ENCODE assay signal across 25 cellular contexts in the genomic region with DNA sequence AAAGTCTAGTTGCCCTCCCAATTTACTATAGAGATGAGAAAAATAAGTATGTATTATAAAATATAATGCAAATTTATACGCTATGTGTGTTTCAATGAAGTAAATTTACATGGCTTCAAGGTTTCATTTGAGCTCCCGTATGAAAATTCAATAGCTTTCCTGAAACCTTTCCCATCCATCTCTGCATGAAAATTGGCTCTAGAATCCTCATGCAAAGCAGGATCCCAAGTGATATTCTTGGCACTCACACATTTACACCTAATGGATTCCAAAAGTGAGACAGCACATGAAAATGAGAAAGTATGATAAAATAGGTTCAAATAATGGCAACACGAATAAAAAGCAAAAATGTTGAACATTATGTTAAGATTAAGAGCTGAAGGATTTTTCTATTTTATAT.
"Had no signal": no experiment of that assay in that cellular context is flagged by ENCODE, and none has a peak within 500 bp of the region (broad histone marks: within the 10 kb centered on the region; RNA-seq: fewer than 3 reads in every experiment).

No MANE protein-coding gene starts in this region.

- DNase-seq: naive thymus-derived CD4-positive, alpha-beta T cell; natural killer cell; nucleus accumbens; pancreas; retina; right lobe of liver; sigmoid colon; small intestine; stimulated activated CD4-positive, alpha-beta T cell treated with anti-CD3 and anti-CD28 coated beads, Interleukin-15, amount 100 ng/mL, for 24 hours; stimulated activated CD4-positive, alpha-beta T cell treated with anti-CD3 and anti-CD28 coated beads, Interleukin-2, amount 100 ng/mL, for 24 hours; stimulated activated CD4-positive, alpha-beta T cell treated with anti-CD3 and anti-CD28 coated beads, Interleukin-2, amount 100 ng/mL, for 48 hours; stimulated activated CD4-positive, alpha-beta T cell treated with anti-CD3 and anti-CD28 coated beads, Interleukin-4, amount 100 ng/mL, for 24 hours; stimulated activated naive B cell treated with anti-CD40 and anti-IgM and Interleukin-4, amounts not matched to agents 10 μg/mL and 1 μg/mL and 100 μg/mL, for 72 hours; stimulated activated naive CD4-positive, alpha-beta T cell treated with Interleukin-2 at 50 U/mL for 16 hours; stomach; thyroid gland; trophoblast cell; upper lobe of left lung had no signal

- H3K27me3 ChIP-seq: neutrophil, pancreas, right atrium auricular region, right lobe of liver, sigmoid colon, stomach, thyroid gland, tibial nerve, upper lobe of left lung, vagina had no signal

- H3K9me3 ChIP-seq: neutrophil, pancreas, prostate gland, right atrium auricular region, right lobe of liver, sigmoid colon, stomach, thoracic aorta, thyroid gland, tibial nerve, upper lobe of left lung, vagina had no signal

- H3K36me3 ChIP-seq: neutrophil, pancreas, prostate gland, right atrium auricular region, right lobe of liver, sigmoid colon, stomach, thoracic aorta, thyroid gland, tibial nerve, upper lobe of left lung, vagina had no signal

- H3K4me1 ChIP-seq: pancreas, prostate gland, right atrium auricular region, right lobe of liver, sigmoid colon, stomach, thyroid gland, upper lobe of left lung, vagina had no signal

- H3K27ac ChIP-seq: neutrophil, pancreas, prostate gland, right atrium auricular region, right lobe of liver, sigmoid colon, stomach, thoracic aorta, thyroid gland, tibial nerve, upper lobe of left lung, vagina had no signal

- ATAC-seq: naive thymus-derived CD4-positive, alpha-beta T cell; natural killer cell; pancreas; right lobe of liver; stimulated activated effector memory CD8-positive, alpha-beta T cell treated with anti-CD3 and anti-CD28 coated beads, Interleukin-12 subunit alpha, Interleukin-12 subunit beta, amount 100 ng/mL, for 72 hours; stimulated activated naive B cell treated with anti-CD40 and anti-IgM and Interleukin-4, amounts not matched to agents 10 μg/mL and 1 μg/mL and 100 μg/mL, for 72 hours had no signal

- H3K4me3 ChIP-seq: pancreas, prostate gland, right atrium auricular region, right lobe of liver, sigmoid colon, stomach, thoracic aorta, thyroid gland, tibial nerve, upper lobe of left lung, vagina had no signal
